11 cellular contexts compared by ENCODE assay signal in genomic region chr13:37175996-37176395, GRCh38.
DNase-seq lines count a peak whose midpoint lies in the region; ATAC-seq, FAIRE-seq and TF ChIP-seq lines count a peak whose summit lies in the region.
"Had no signal": no experiment of that assay in that cellular context is flagged by ENCODE, and none has a peak within 500 bp of the region (broad histone marks: within the 10 kb centered on the region; RNA-seq: fewer than 3 reads in every experiment).

No MANE protein-coding gene starts in this region.

- TF ChIP-seq POLR2A in endothelial cell of umbilical vein (IDR thresholded peaks at IDR 0.05; ENCODE audit: low read depth, low read length), result no peak

- dilution Hi-C loops in endothelial cell of umbilical vein (cut with MboI; ENCODE audit: extremely low pct_ligation_motif_present, low sequenced_read_pairs), result no loop called here

- H4K91ac ChIP-seq in mesenchymal stem cell (ENCODE audit: low read length), result no peak overlapping the region

- no peak overlapping the region for H3K18ac ChIP-seq in mesenchymal stem cell (ENCODE audit: low read depth in 1 of 2, low read length in 2 of 2)

- no peak overlapping the region for H2BK5ac ChIP-seq in mesenchymal stem cell (ENCODE audit: low read depth, low read length, poor library complexity, severe bottlenecking)

- H3K36me3 ChIP-seq in A673 (ENCODE audit: insufficient read depth, low read length, poor library complexity, severe bottlenecking) (no peaks in the 10 kb centered on the region), endothelial cell of umbilical vein (ENCODE audit: control insufficient read depth in 2 of 2, extremely low read depth in 1 of 2, insufficient read depth in 2 of 2, low read length in 2 of 2) (no peaks in the 10 kb centered on the region), mesenchymal stem cell (ENCODE audit: control insufficient read depth in 1 of 2, insufficient read depth in 2 of 2, low read depth in 1 of 2, low read length in 2 of 2) (no peaks in the 10 kb centered on the region)

- H2AFZ ChIP-seq in endothelial cell of umbilical vein (ENCODE audit: low read depth, low read length) (no peak overlapping the region), mesenchymal stem cell (ENCODE audit: low read depth, low read length) (no peak overlapping the region)

- H3K14ac ChIP-seq in mesenchymal stem cell (ENCODE audit: low read length in 2 of 2), result no peak overlapping the region

- no peak overlapping the region for H2BK12ac ChIP-seq in mesenchymal stem cell (ENCODE audit: low read length in 2 of 2)

- H3K27me3 ChIP-seq in A673 (replicated peaks; ENCODE audit: insufficient read depth, low read depth, low read length, poor library complexity) (no peaks in the 10 kb centered on the region), HL-60 (ENCODE audit: insufficient read depth, poor library complexity, severe bottlenecking) (no peaks in the 10 kb centered on the region), endothelial cell of umbilical vein (ENCODE audit: control insufficient read depth in 2 of 2, insufficient read depth in 2 of 2, low read length in 2 of 2) (no peaks in the 10 kb centered on the region), mesenchymal stem cell (ENCODE audit: control insufficient read depth in 1 of 2, insufficient read depth in 1 of 2, low read length in 2 of 2) (no peaks in the 10 kb centered on the region)
- H3K27me3 ChIP-seq: dorsolateral prefrontal cortex had no signal

- no peaks in the 10 kb centered on the region for H3K79me2 ChIP-seq in endothelial cell of umbilical vein (ENCODE audit: control insufficient read depth, insufficient read depth, low read length)

- H3K4me2 ChIP-seq in endothelial cell of umbilical vein (ENCODE audit: insufficient read depth, low read length) (no peak overlapping the region), mesenchymal stem cell (ENCODE audit: low read length, poor library complexity, severe bottlenecking) (no peak overlapping the region)

- no peaks in the 10 kb centered on the region for H4K20me1 ChIP-seq in endothelial cell of umbilical vein (replicated peaks; ENCODE audit: control insufficient read depth, extremely low read depth, insufficient read depth, low read length)

- H2AK5ac ChIP-seq in mesenchymal stem cell (ENCODE audit: low read length, severe bottlenecking), result no peak overlapping the region

- H4K8ac ChIP-seq in mesenchymal stem cell (ENCODE audit: low read length), result no peak overlapping the region

- no peak for ATAC-seq in left lobe of liver
- no peak for ATAC-seq in GM21381 (IDR thresholded peaks at IDR 0.05; ENCODE audit: unreplicated experiment)
- ATAC-seq in HG03045 (IDR thresholded peaks at IDR 0.05; ENCODE audit: unreplicated experiment), result no peak

- no peak overlapping the region for H3K9ac ChIP-seq in endothelial cell of umbilical vein (replicated peaks; ENCODE audit: extremely low read depth, insufficient read depth, low read length)
- H3K9ac ChIP-seq in mesenchymal stem cell (ENCODE audit: low read length), result peak overlapping the region; percentile 44

- WGBS in mesenchymal stem cell, result 0% methylated on average over 1 of the region's 2 CpGs

- H3K4me3 ChIP-seq in A673 (ENCODE audit: low read depth, low read length, poor library complexity, severe bottlenecking) (no peak overlapping the region), HL-60 (replicated peaks; ENCODE audit: insufficient read depth, low read length) (no peak overlapping the region), endothelial cell of umbilical vein (replicated peaks in 1 of 3; ENCODE audit: insufficient read depth in 1 of 3, low read depth in 1 of 3, low read length in 3 of 3) (no peak overlapping the region), mesenchymal stem cell (ENCODE audit: insufficient read depth in 1 of 2, low read depth in 1 of 2, low read length in 2 of 2) (no peak overlapping the region)
- H3K4me3 ChIP-seq: dorsolateral prefrontal cortex had no signal

- no peak overlapping the region for H3K4ac ChIP-seq in mesenchymal stem cell (ENCODE audit: low read depth in 1 of 2, low read length in 2 of 2)

- BruUV-seq in A673 (replicated peaks; lab: Mats Ljungman, UMichigan) (no TSS peak), endothelial cell of umbilical vein (replicated peaks; lab: Mats Ljungman, UMichigan) (no TSS peak)

- FAIRE-seq in endothelial cell of umbilical vein (lab: Jason Lieb, UNC), result peak; percentile 43
- FAIRE-seq: urothelium cell line had no signal

- DNase-seq in A673 (ENCODE audit: low spot score) (peak; percentile 76), HL-60 (ENCODE audit: low read depth in 1 of 2, low spot score in 1 of 2) (peak; percentile 11 to 43), endothelial cell of umbilical vein (ENCODE audit: low read depth, low spot score) (peak; percentile 89), mesenchymal stem cell (peak; percentile 93), left lobe of liver (ENCODE audit: low spot score) (no peak), DMS 273 (lab: John Stamatoyannopoulos, UW; ENCODE audit: unreplicated experiment) (no peak)
- DNase-seq: activated CD8-positive, alpha-beta memory T cell treated with anti-CD3 and anti-CD28 coated beads for 24 hours; dorsolateral prefrontal cortex had no signal

- CTCF ChIA-PET in A673 (lab: Charles Lee), result no interaction called here
- CTCF ChIA-PET in endothelial cell of umbilical vein (lab: Charles Lee), result interaction anchor here (1.3 to 1.6 kb wide), 3 partner anchors 13 to 40 kb away, joined by 5 read pairs; no protein-coding TSS in a partner anchor

- H3K9me3 ChIP-seq in A673 (ENCODE audit: low read depth, low read length, poor library complexity, severe bottlenecking) (no peaks in the 10 kb centered on the region), endothelial cell of umbilical vein (replicated peaks; ENCODE audit: control insufficient read depth, insufficient read depth, low read length) (no peaks in the 10 kb centered on the region), mesenchymal stem cell (ENCODE audit: control insufficient read depth, low read length) (no peaks in the 10 kb centered on the region)

- TF ChIP-seq CTCF in A673 (conservative IDR thresholded peaks at IDR 0.05; ENCODE audit: low read depth, low read length), result no peak
- TF ChIP-seq CTCF in HL-60 (IDR thresholded peaks at IDR 0.05; ENCODE audit: insufficient read depth, low read length), result no peak
- TF ChIP-seq CTCF in endothelial cell of umbilical vein (IDR thresholded peaks at IDR 0.05; ENCODE audit: extremely low read depth in 1 of 2, insufficient read depth in 1 of 2, low read depth in 1 of 2, low read length in 2 of 2), result no peak

- POLR2A ChIA-PET in A673 (lab: Charles Lee; ENCODE audit: low non-redundant PET), result no interaction called here
- POLR2A ChIA-PET in endothelial cell of umbilical vein (lab: Charles Lee), result no interaction called here

- no peaks in the 10 kb centered on the region for H3K79me1 ChIP-seq in mesenchymal stem cell (replicated peaks; ENCODE audit: low read length, poor library complexity, severe bottlenecking)

- no peak overlapping the region for H2BK15ac ChIP-seq in mesenchymal stem cell (ENCODE audit: low read depth, poor library complexity, severe bottlenecking)

- H3K23ac ChIP-seq in mesenchymal stem cell (ENCODE audit: low read length in 2 of 2), result no peak overlapping the region

- H3K4me1 ChIP-seq in A673 (ENCODE audit: insufficient read depth, low read length, poor library complexity, severe bottlenecking) (peaks cover 28% of the 10 kb centered on the region), endothelial cell of umbilical vein (ENCODE audit: control insufficient read depth, extremely low read depth, insufficient read depth, low read length) (no peaks in the 10 kb centered on the region), mesenchymal stem cell (ENCODE audit: control insufficient read depth, insufficient read depth, low read depth, low read length) (no peaks in the 10 kb centered on the region)

- no peak overlapping the region for H2BK120ac ChIP-seq in mesenchymal stem cell (ENCODE audit: low read depth, low read length)

- H3K9me1 ChIP-seq in endothelial cell of umbilical vein (replicated peaks; ENCODE audit: control insufficient read depth, extremely low read depth, insufficient read depth, low read length), result no peaks in the 10 kb centered on the region

- intact Hi-C loops in A673 (cut with micrococcal nuclease; ENCODE audit: unreplicated experiment), result no loop called here
- intact Hi-C loops in endothelial cell of umbilical vein (cut with micrococcal nuclease), result no loop called here

- H3K27ac ChIP-seq in A673 (ENCODE audit: low read depth, low read length, poor library complexity, severe bottlenecking), result no peak overlapping the region
- H3K27ac ChIP-seq in HL-60 (replicated peaks), result peak overlapping the region; percentile 26; the same call in 1 of the 2 replicates
- no peak overlapping the region for H3K27ac ChIP-seq in endothelial cell of umbilical vein (ENCODE audit: insufficient read depth, low read depth, low read length)
- H3K27ac ChIP-seq in mesenchymal stem cell (ENCODE audit: low read length, poor library complexity, severe bottlenecking), result no peak overlapping the region
- H3K27ac ChIP-seq: dorsolateral prefrontal cortex had no signal

TF ChIP-seq in endothelial cell of umbilical vein, 7 proteins besides CTCF, POLR2A, EP300 and RAD21:
- no peak for TF ChIP-seq GATA2 (IDR thresholded peaks at IDR 0.05; ENCODE audit: insufficient read depth, insufficient read length, low read depth, low read length)
- TF ChIP-seq MAX (IDR thresholded peaks at IDR 0.05; ENCODE audit: insufficient read depth, insufficient read length), result no peak
- no peak for TF ChIP-seq MYC (IDR thresholded peaks at IDR 0.05; ENCODE audit: low read depth, low read length)
- TF ChIP-seq FOS (IDR thresholded peaks at IDR 0.05; ENCODE audit: borderline replicate concordance, insufficient read depth, low read length), result no peak
- no peak for TF ChIP-seq POLR2AphosphoS5 (IDR thresholded peaks at IDR 0.05; ENCODE audit: insufficient read depth, low read depth, low read length)
- TF ChIP-seq JUN (IDR thresholded peaks at IDR 0.05; ENCODE audit: borderline replicate concordance, insufficient read depth, insufficient read length, low read depth), result no peak
- no peak for TF ChIP-seq EZH2 (IDR thresholded peaks at IDR 0.05; ENCODE audit: borderline replicate concordance, low read depth, low read length, severe bottlenecking)
TF ChIP-seq in endothelial cell of umbilical vein: peak in this region for 0.

Comparison
In these comparisons a context has a peak if more than half of its experiments do, and no peak if none do; other contexts are left out.
1. DNase-seq: peak in A673 (single experiment), HL-60 (2 of 2), endothelial cell of umbilical vein (single experiment) and mesenchymal stem cell (single experiment); none in left lobe of liver (single experiment) and DMS 273 (single experiment).